1 cellular context compared by ENCODE assay signal in genomic region chr6:157323114-157323923, GRCh38.
TF ChIP-seq lines count a peak whose summit lies in the region.

Gene TMEM242 (minus strand): TSS chr6:157323519. CDS start chr6:157323499, 20 bp downstream.

TF ChIP-seq in H1, 55 proteins besides CTCF, POLR2A, EP300 and RAD21 (continued from another document):
- TF ChIP-seq CHD7 (IDR thresholded peaks at IDR 0.05; ENCODE audit: insufficient replicate concordance, low read length) (no peak), MAX (IDR thresholded peaks at IDR 0.05) (peak; percentile 65; the same call in 1 of the 2 replicates), TAF7 (optimal IDR thresholded peaks at IDR 0.05; ENCODE audit: borderline replicate concordance, low read depth, low read length) (peak; percentile 97), SUZ12 (IDR thresholded peaks at IDR 0.05; ENCODE audit: low read length) (no peak), ATF2 (IDR thresholded peaks at IDR 0.05; ENCODE audit: low read length) (peak; percentile 54; the same call in 1 of the 2 replicates), BCL11A (IDR thresholded peaks at IDR 0.05; ENCODE audit: low read depth in 2 of 2, low read length in 2 of 2) (no peak), FOSL1 (IDR thresholded peaks at IDR 0.05; ENCODE audit: insufficient read depth, low read depth, low read length) (0 out of 2 replicates have a peak, but pooled peaks have one; percentile 32), MAFK (IDR thresholded peaks at IDR 0.05; ENCODE audit: low read depth, low read length) (no peak), JUND (IDR thresholded peaks at IDR 0.05; ENCODE audit: low read length) (peak; percentile 45; the same call in 1 of the 2 replicates), EZH2 (IDR thresholded peaks at IDR 0.05; ENCODE audit: low read depth, low read length, severe bottlenecking) (peak; percentile 51), SP4 (IDR thresholded peaks at IDR 0.05; ENCODE audit: low read length) (peak; percentile 77; the same call in 1 of the 2 replicates), ASH2L (IDR thresholded peaks at IDR 0.05; ENCODE audit: low read length) (peak; percentile 90), ATF3 (IDR thresholded peaks at IDR 0.05; ENCODE audit: insufficient read depth, low read depth, low read length) (no peak), USF2 (IDR thresholded peaks at IDR 0.05; ENCODE audit: low read length) (no peak), TBP (IDR thresholded peaks at IDR 0.05; ENCODE audit: low read depth, low read length) (peak; percentile 96), RXRA (IDR thresholded peaks at IDR 0.05; ENCODE audit: insufficient read depth, low read depth, low read length) (no peak), SAP30 (IDR thresholded peaks at IDR 0.05; ENCODE audit: insufficient read depth, insufficient replicate concordance, low read length) (peak; percentile 17), E2F6 (IDR thresholded peaks at IDR 0.05) (peak; percentile 56), SP1 (IDR thresholded peaks at IDR 0.05; ENCODE audit: low read depth, low read length) (peak; percentile 79), TEAD4 (IDR thresholded peaks at IDR 0.05; ENCODE audit: low read depth, low read length) (no peak), SIRT6 (IDR thresholded peaks at IDR 0.05; ENCODE audit: low read length) (no peak), PHF8 (conservative IDR thresholded peaks at IDR 0.05; ENCODE audit: low read depth, low read length) (peak; percentile 99), CEBPB (IDR thresholded peaks at IDR 0.05; ENCODE audit: low read depth, low read length) (no peak), JUN (IDR thresholded peaks at IDR 0.05; ENCODE audit: low read depth, low read length) (no peak), HDAC6 (IDR thresholded peaks at IDR 0.05; ENCODE audit: low read depth, low read length) (no peak), SP2 (IDR thresholded peaks at IDR 0.05; ENCODE audit: low read length) (no peak), POU5F1 (IDR thresholded peaks at IDR 0.05; ENCODE audit: low read depth, low read length) (no peak), CTBP2 (IDR thresholded peaks at IDR 0.05; ENCODE audit: borderline replicate concordance, insufficient read depth, insufficient read length, low read length) (no peak), CBX8 (IDR thresholded peaks at IDR 0.05; ENCODE audit: borderline replicate concordance, low read depth, low read length) (no peak), YY1 (IDR thresholded peaks at IDR 0.05; ENCODE audit: low read depth, low read length) (peak; percentile 96), SRF (IDR thresholded peaks at IDR 0.05; ENCODE audit: low read depth, low read length) (peak; percentile 50; the same call in 1 of the 2 replicates), RNF2 (IDR thresholded peaks at IDR 0.05; ENCODE audit: borderline replicate concordance, low read depth, low read length, missing control alignments, poor library complexity, severe bottlenecking) (no peak), RFX5 (IDR thresholded peaks at IDR 0.05; ENCODE audit: borderline replicate concordance, low read depth, low read length) (no peak), GTF2F1 (IDR thresholded peaks at IDR 0.05; ENCODE audit: borderline replicate concordance, low read depth, low read length) (no peak), EGR1 (IDR thresholded peaks at IDR 0.05; ENCODE audit: borderline replicate concordance, low read depth, low read length) (peak; percentile 81), CHD1 (IDR thresholded peaks at IDR 0.05; ENCODE audit: low read depth, low read length) (no peak), ZNF274 (IDR thresholded peaks at IDR 0.05; ENCODE audit: borderline replicate concordance, extremely low read depth, low read length) (no peak), CBX5 (IDR thresholded peaks at IDR 0.05; ENCODE audit: low read depth, low read length) (no peak), CREB1 (IDR thresholded peaks at IDR 0.05) (peak; percentile 69), BRCA1 (IDR thresholded peaks at IDR 0.05; ENCODE audit: low read depth, low read length) (no peak; the same call in 1 of the 2 replicates), SIN3A (conservative IDR thresholded peaks at IDR 0.05 in 1 of 2, IDR thresholded peaks at IDR 0.05 in 1 of 2; ENCODE audit: low read depth in 1 of 2, low read length in 2 of 2) (peak; percentile 68 to 84; a peak in 2 of 4 replicates), KDM1A (IDR thresholded peaks at IDR 0.05; ENCODE audit: borderline replicate concordance, low read length) (no peak), CHD2 (IDR thresholded peaks at IDR 0.05; ENCODE audit: low read length) (0 out of 2 replicates have a peak, but pooled peaks have one; percentile 20), GABPA (IDR thresholded peaks at IDR 0.05; ENCODE audit: borderline replicate concordance, insufficient read depth, low read length) (peak; percentile 90; the same call in 1 of the 2 replicates), RBBP5 (IDR thresholded peaks at IDR 0.05; ENCODE audit: borderline replicate concordance, low read depth, low read length) (peak; percentile 83), TCF12 (IDR thresholded peaks at IDR 0.05; ENCODE audit: low read depth, low read length) (0 out of 2 replicates have a peak, but pooled peaks have one; percentile 38), NANOG (IDR thresholded peaks at IDR 0.05; ENCODE audit: insufficient read depth, low read depth, low read length, poor library complexity, severe bottlenecking) (no peak)
